Comparison of ENCODE assay signal across 1 cellular context in genomic region chr2:46832543-46832942, GRCh38.
TF ChIP-seq lines count a peak whose summit lies in the region.

No MANE protein-coding gene starts in this region.

TF ChIP-seq in IMR-90, 13 proteins besides CTCF, POLR2A, EP300 and RAD21:
- TF ChIP-seq MAFK (IDR thresholded peaks at IDR 0.05; ENCODE audit: low read depth, low read length), result no peak
- no peak for TF ChIP-seq MAZ (IDR thresholded peaks at IDR 0.05; ENCODE audit: borderline replicate concordance, low read depth, low read length)
- no peak for TF ChIP-seq USF2 (IDR thresholded peaks at IDR 0.05; ENCODE audit: low read depth, low read length)
- TF ChIP-seq FOS (IDR thresholded peaks at IDR 0.05; ENCODE audit: low read depth, low read length), result no peak
- TF ChIP-seq RFX5 (IDR thresholded peaks at IDR 0.05; ENCODE audit: low read depth, low read length), result no peak
- no peak for TF ChIP-seq CEBPB (IDR thresholded peaks at IDR 0.05; ENCODE audit: low read depth, low read length)
- TF ChIP-seq NFE2L2 (IDR thresholded peaks at IDR 0.05; ENCODE audit: low read depth, low read length), result no peak
- no peak for TF ChIP-seq BHLHE40 (IDR thresholded peaks at IDR 0.05; ENCODE audit: low read depth, low read length)
- TF ChIP-seq CHD1 (IDR thresholded peaks at IDR 0.05; ENCODE audit: low read depth, low read length), result no peak
- no peak for TF ChIP-seq RCOR1 (IDR thresholded peaks at IDR 0.05; ENCODE audit: insufficient replicate concordance, low read length)
- TF ChIP-seq MXI1 (IDR thresholded peaks at IDR 0.05; ENCODE audit: borderline replicate concordance, low read depth, low read length), result no peak
- TF ChIP-seq, protein P1, sequence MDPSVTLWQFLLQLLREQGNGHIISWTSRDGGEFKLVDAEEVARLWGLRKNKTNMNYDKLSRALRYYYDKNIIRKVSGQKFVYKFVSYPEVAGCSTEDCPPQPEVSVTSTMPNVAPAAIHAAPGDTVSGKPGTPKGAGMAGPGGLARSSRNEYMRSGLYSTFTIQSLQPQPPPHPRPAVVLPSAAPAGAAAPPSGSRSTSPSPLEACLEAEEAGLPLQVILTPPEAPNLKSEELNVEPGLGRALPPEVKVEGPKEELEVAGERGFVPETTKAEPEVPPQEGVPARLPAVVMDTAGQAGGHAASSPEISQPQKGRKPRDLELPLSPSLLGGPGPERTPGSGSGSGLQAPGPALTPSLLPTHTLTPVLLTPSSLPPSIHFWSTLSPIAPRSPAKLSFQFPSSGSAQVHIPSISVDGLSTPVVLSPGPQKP (IDR thresholded peaks at IDR 0.05; ENCODE audit: borderline replicate concordance, low read depth, low read length), result no peak
- TF ChIP-seq SMC3 (IDR thresholded peaks at IDR 0.05; ENCODE audit: low read depth, low read length), result no peak
